In the genomic region with DNA sequence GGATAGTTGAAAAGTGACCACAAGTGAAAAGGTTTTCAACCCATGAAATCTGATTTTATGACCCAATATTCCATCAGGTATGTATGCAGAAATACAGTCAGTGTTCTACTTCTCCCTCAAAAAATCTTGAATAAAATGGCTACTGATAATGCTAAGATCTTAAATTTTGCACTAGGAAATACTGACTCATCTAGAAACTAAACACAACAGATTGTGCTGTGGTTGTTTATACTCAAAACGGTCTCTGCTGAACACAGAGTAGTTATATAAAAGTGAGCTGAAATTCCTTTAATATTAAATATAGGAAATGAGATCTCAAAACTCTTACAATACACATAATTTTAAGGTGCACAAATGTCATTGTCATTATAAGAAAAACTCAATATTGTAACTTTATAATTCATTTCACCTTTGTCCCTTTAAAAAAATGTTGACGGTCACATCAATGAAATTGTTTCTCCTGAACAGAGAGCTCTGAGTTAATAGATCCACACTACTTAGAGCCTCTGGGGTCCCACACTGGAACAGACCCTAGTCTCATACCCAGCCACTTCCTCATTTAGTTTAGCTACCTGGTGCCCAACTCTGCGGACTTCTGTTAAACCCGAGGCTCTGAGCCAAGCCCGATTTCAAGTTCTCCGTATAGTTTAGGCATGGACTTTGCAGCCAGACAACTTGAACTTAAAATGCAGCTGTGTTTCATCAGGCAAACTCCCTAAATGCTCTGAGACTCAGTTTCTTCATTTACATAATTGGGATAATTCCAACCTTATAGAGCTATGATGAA, we compare ENCODE assay signal across 13 cellular contexts.
"Had no signal": no experiment of that assay in that cellular context is flagged by ENCODE, and none has a peak within 500 bp of the region (broad histone marks: within the 10 kb centered on the region; RNA-seq: fewer than 3 reads in every experiment).

No MANE protein-coding gene starts in this region.

- H3K9me3 Mint-ChIP-seq: naive B cell; T-helper 1 cell treated with Interleukin-12 subunit alpha and Interleukin-12 subunit beta and Interleukin-4 antibody, amounts not matched to agents 30 μg/mL and 1 μg/mL, for 36 hours had no signal

- H3K4me3 Mint-ChIP-seq: activated naive CD8-positive, alpha-beta T cell; T-helper 1 cell treated with Interleukin-12 subunit alpha and Interleukin-12 subunit beta and Interleukin-4 antibody, amounts not matched to agents 30 μg/mL and 1 μg/mL, for 36 hours had no signal

- ATAC-seq: pancreas, upper lobe of right lung had no signal

- H3K27me3 Mint-ChIP-seq: activated naive CD8-positive, alpha-beta T cell; naive B cell had no signal

- H3K27ac Mint-ChIP-seq: activated naive CD8-positive, alpha-beta T cell; naive B cell; T-helper 1 cell treated with Interleukin-12 subunit alpha and Interleukin-12 subunit beta and Interleukin-4 antibody, amounts not matched to agents 30 μg/mL and 1 μg/mL, for 36 hours had no signal

- DNase-seq: activated CD4-positive, alpha-beta T cell treated with anti-CD3 and anti-CD28 coated beads, Interleukin-2, amount 50 U/mL, for 4 hours; activated gamma-delta T cell; activated T-cell treated with anti-CD3 and anti-CD28 coated beads, Interleukin-2, amount 50 U/mL, for 48 hours; amniotic stem cell; caudate nucleus; islet precursor cell; naive B cell; pancreas; stimulated activated CD4-positive, alpha-beta T cell treated with anti-CD3 and anti-CD28 coated beads, Interleukin-2, amount 100 ng/mL, for 24 hours; stomach; upper lobe of right lung had no signal

- H3K36me3 Mint-ChIP-seq: activated naive CD8-positive, alpha-beta T cell; naive B cell had no signal
